ENCODE assay signal across 7 cellular contexts in the genomic region with DNA sequence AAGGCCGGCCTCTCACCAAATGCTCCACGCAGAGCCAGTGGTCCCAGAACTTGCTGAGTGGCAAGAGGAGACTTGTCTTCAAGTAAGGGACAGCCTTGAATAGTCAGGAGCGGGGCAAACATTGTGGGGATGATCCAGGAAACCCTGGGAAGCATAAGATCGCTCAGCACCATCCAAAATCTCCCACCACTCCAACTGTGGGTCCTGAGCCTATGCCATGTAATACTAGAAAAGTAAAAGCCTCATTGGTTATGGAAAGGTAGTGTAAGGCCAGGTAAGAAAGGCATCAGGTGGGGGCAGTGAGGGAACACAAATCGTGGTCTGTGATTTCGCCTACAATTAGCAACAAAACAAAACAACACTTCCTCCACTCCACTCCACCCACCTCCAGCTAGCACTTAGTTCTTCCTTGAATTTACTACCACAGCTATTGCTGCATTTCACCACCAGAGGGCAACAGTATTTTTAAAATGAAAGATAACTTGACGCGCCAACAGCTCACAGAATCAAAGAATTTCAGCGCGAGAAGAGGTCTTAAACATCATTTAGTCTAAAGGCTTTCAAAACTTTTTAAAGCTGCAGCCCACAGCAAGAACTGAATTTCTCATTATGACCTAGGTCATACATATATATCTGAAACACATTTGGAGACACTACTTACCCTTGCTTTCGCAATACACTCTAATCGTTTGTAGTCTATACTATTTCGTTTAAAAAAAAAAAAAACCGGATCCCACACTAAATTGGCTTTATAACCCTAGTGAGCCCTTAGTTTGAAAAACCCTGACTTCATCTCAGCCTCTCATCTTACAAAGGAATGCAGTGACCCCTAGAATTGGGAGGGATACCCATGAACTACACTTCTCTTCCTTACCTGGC.
A peak's percentile ranks its signal among the peaks of the same experiment; 100 is the strongest.
DNase-seq lines count a peak whose midpoint lies in the region; ATAC-seq, FAIRE-seq and TF ChIP-seq lines count a peak whose summit lies in the region.

No MANE protein-coding gene starts in this region.

- peak; percentile 97 for TF ChIP-seq CTCF in OCI-LY1 (IDR thresholded peaks at IDR 0.05; ENCODE audit: low read length)

- no peaks in the 10 kb centered on the region for H3K9me2 ChIP-seq in OCI-LY1 (ENCODE audit: low read depth, low read length)

- H3K79me2 ChIP-seq in OCI-LY1 (ENCODE audit: insufficient read depth, low read length), result no peaks in the 10 kb centered on the region

- no peaks in the 10 kb centered on the region for H3K36me3 Mint-ChIP-seq in activated naive CD4-positive, alpha-beta T cell treated with anti-CD3 and anti-CD28 coated beads, Interleukin-2, amount 10 ng/mL, durations not matched to agents 7 days and 5 days

- peaks cover 13% of the 10 kb centered on the region for H3K27me3 Mint-ChIP-seq in activated naive CD4-positive, alpha-beta T cell treated with anti-CD3 and anti-CD28 coated beads, Interleukin-2, amount 10 ng/mL, durations not matched to agents 7 days and 5 days

- H3K4me1 ChIP-seq in OCI-LY1 (ENCODE audit: insufficient read depth, low read length, severe bottlenecking), result peaks cover 18% of the 10 kb centered on the region

- H3K27ac ChIP-seq in OCI-LY1 (ENCODE audit: low read depth, low read length, poor library complexity, severe bottlenecking), result no peak overlapping the region

- FAIRE-seq in G401.6 (lab: Jason Lieb, UNC), result peak; percentile 84

- H3K9me3 Mint-ChIP-seq in activated naive CD4-positive, alpha-beta T cell treated with anti-CD3 and anti-CD28 coated beads, Interleukin-2, amount 10 ng/mL, durations not matched to agents 7 days and 5 days, result no peaks in the 10 kb centered on the region

- peak; percentile 54 for ATAC-seq in GM21423 (IDR thresholded peaks at IDR 0.05; ENCODE audit: unreplicated experiment)

- no peaks in the 10 kb centered on the region for H3K9me3 ChIP-seq in OCI-LY1 (ENCODE audit: low read length)

- peak overlapping the region; percentile 24 for H3K4me2 ChIP-seq in OCI-LY1 (ENCODE audit: low read length)

- DNase-seq in HS-5 (ENCODE audit: low read depth) (peak; percentile 52), globus pallidus (ENCODE audit: low spot score) (peak; percentile 70), pons (ENCODE audit: low spot score) (peak; percentile 78)
- DNase-seq in activated naive CD4-positive, alpha-beta T cell treated with anti-CD3 and anti-CD28 coated beads, Interleukin-2, amount 10 ng/mL, durations not matched to agents 7 days and 5 days, result peak; percentile 64

- H3K4me1 Mint-ChIP-seq in activated naive CD4-positive, alpha-beta T cell treated with anti-CD3 and anti-CD28 coated beads, Interleukin-2, amount 10 ng/mL, durations not matched to agents 7 days and 5 days, result peaks cover 33% of the 10 kb centered on the region

- no peak overlapping the region for H3K4me3 Mint-ChIP-seq in activated naive CD4-positive, alpha-beta T cell treated with anti-CD3 and anti-CD28 coated beads, Interleukin-2, amount 10 ng/mL, durations not matched to agents 7 days and 5 days

- H2AFZ ChIP-seq in OCI-LY1 (ENCODE audit: low read length), result no peak overlapping the region

- H3F3A ChIP-seq in OCI-LY1 (ENCODE audit: insufficient read depth, low read length), result no peaks in the 10 kb centered on the region

- H4K20me1 ChIP-seq in OCI-LY1 (ENCODE audit: insufficient read depth, low read length), result no peaks in the 10 kb centered on the region

- no peak overlapping the region for H3K27ac Mint-ChIP-seq in activated naive CD4-positive, alpha-beta T cell treated with anti-CD3 and anti-CD28 coated beads, Interleukin-2, amount 10 ng/mL, durations not matched to agents 7 days and 5 days

- no peak overlapping the region for H3K9ac ChIP-seq in OCI-LY1 (ENCODE audit: low read length)

- H3K27me3 ChIP-seq in OCI-LY1 (ENCODE audit: insufficient read depth, low read length), result no peaks in the 10 kb centered on the region

- no peaks in the 10 kb centered on the region for H3K36me3 ChIP-seq in OCI-LY1 (ENCODE audit: insufficient read depth, low read length)

- CTCF ChIA-PET in activated naive CD4-positive, alpha-beta T cell treated with anti-CD3 and anti-CD28 coated beads, Interleukin-2, amount 10 ng/mL, durations not matched to agents 7 days and 5 days (lab: Charles Lee), result interaction anchor here (0.7 to 4.2 kb wide), 28 partner anchors 8 to 118 kb away, joined by 3 to 87 read pairs (median 5); partner anchors contain the start of genes GFM1, LXN and MFSD1

- H3K4me3 ChIP-seq in OCI-LY1 (ENCODE audit: low read depth, low read length, poor library complexity, severe bottlenecking), result no peak overlapping the region
